17 cellular contexts compared by ENCODE assay signal in the genomic region with DNA sequence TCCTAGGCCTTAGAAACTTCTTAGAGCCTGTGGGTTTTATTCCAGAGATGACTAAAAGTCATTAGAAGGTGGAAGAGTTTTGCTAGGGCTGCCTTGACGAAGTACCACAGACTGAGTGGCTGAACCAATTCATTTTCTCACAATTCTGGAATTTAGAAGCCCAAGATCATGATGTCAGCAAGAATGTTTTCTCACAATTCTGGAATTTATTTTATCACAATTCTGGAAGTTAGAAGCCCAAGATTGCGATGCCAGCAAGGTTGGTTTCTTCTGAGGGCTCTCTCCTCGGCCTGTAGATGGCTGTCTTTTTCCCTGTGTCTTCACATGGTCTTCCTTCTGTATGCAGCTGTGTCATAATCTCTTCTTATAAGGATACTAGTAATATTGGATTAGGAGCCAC.
DNase-seq lines count a peak whose midpoint lies in the region; TF ChIP-seq lines count a peak whose summit lies in the region.
"Had no signal": no experiment of that assay in that cellular context is flagged by ENCODE, and none has a peak within 500 bp of the region (broad histone marks: within the 10 kb centered on the region; RNA-seq: fewer than 3 reads in every experiment).

No MANE protein-coding gene starts in this region.

- H3K27ac ChIP-seq in SJSA1 (peak overlapping the region; percentile 95), colonic mucosa (no peak overlapping the region)
- H3K27ac ChIP-seq: Peyer's patch had no signal

- peak; percentile 86 for DNase-seq in ELR (ENCODE audit: low read depth)
- DNase-seq in SJSA1 (ENCODE audit: low read depth in 1 of 2, low spot score in 2 of 2): peak; percentile 52 to 72
- DNase-seq in fibroblast of villous mesenchyme (ENCODE audit: low read depth): peak; percentile 34
- peak; percentile 3 for DNase-seq in renal cortical epithelial cell (ENCODE audit: low read depth)
- no peak for DNase-seq in DMS153 treated with DMSO at 0.1 percent for 48 hours (lab: John Stamatoyannopoulos, UW; ENCODE audit: unreplicated experiment)
- DNase-seq in stimulated activated naive CD4-positive, alpha-beta T cell treated with Interleukin-2 at 50 U/mL for 16 hours (lab: John Stamatoyannopoulos, UW): no peak
- DNase-seq in MV-4-11 (lab: John Stamatoyannopoulos, UW): no peak
- DNase-seq in colonic mucosa: no peak
- DNase-seq: activated CD4-positive, alpha-beta T cell treated with anti-CD3 and anti-CD28 coated beads, Interleukin-2, amount 10 ng/mL, durations not matched to agents 7 days and 5 days; CD4-positive, alpha-beta memory T cell; hippocampal formation; naive B cell; NCI-H187; NCI-H526 treated with DMSO at 0.1 percent for 48 hours; Peyer's patch; retina; stimulated activated naive CD4-positive, alpha-beta T cell had no signal

- H3K4me1 ChIP-seq in SJSA1 (replicated peaks) (peaks cover 38% of the 10 kb centered on the region), colonic mucosa (no peaks in the 10 kb centered on the region)
- H3K4me1 ChIP-seq: Peyer's patch had no signal

- H3K9ac ChIP-seq in colonic mucosa (ENCODE audit: low read depth in 2 of 2, low read length in 2 of 2): no peak overlapping the region

- no peaks in the 10 kb centered on the region for H3K27me3 ChIP-seq in SJSA1 (replicated peaks)
- H3K27me3 ChIP-seq in colonic mucosa: no peaks in the 10 kb centered on the region
- H3K27me3 ChIP-seq: Peyer's patch had no signal

- intact Hi-C loops in colonic mucosa (cut with DNase I): no loop called here

- H3K9me3 ChIP-seq in SJSA1 (replicated peaks): no peaks in the 10 kb centered on the region
- H3K9me3 ChIP-seq in colonic mucosa: no peaks in the 10 kb centered on the region
- H3K9me3 ChIP-seq: Peyer's patch had no signal

- H3K4me3 ChIP-seq in SJSA1: no peak overlapping the region
- no peak overlapping the region for H3K4me3 ChIP-seq in fibroblast of villous mesenchyme (ENCODE audit: low read depth, low read length)
- no peak overlapping the region for H3K4me3 ChIP-seq in colonic mucosa
- H3K4me3 ChIP-seq: Peyer's patch had no signal

- H3K36me3 ChIP-seq in SJSA1: no peaks in the 10 kb centered on the region
- H3K36me3 ChIP-seq in colonic mucosa: no peaks in the 10 kb centered on the region
- H3K36me3 ChIP-seq: Peyer's patch had no signal

- TF ChIP-seq CTCF in fibroblast of villous mesenchyme (IDR thresholded peaks at IDR 0.05; ENCODE audit: insufficient read depth, low read depth, low read length) (no peak), colonic mucosa (IDR thresholded peaks at IDR 0.05) (no peak)

Comparison
In these comparisons a context has a peak if more than half of its experiments do, and no peak if none do; other contexts are left out.
1. DNase-seq: peak in ELR (single experiment), SJSA1 (2 of 2), fibroblast of villous mesenchyme (single experiment) and renal cortical epithelial cell (single experiment); none in DMS153 treated with DMSO at 0.1 percent for 48 hours (single experiment), stimulated activated naive CD4-positive, alpha-beta T cell treated with Interleukin-2 at 50 U/mL for 16 hours (single experiment), MV-4-11 (single experiment) and colonic mucosa (single experiment).